Comparison of ENCODE assay signal across 8 cellular contexts in the genomic region with DNA sequence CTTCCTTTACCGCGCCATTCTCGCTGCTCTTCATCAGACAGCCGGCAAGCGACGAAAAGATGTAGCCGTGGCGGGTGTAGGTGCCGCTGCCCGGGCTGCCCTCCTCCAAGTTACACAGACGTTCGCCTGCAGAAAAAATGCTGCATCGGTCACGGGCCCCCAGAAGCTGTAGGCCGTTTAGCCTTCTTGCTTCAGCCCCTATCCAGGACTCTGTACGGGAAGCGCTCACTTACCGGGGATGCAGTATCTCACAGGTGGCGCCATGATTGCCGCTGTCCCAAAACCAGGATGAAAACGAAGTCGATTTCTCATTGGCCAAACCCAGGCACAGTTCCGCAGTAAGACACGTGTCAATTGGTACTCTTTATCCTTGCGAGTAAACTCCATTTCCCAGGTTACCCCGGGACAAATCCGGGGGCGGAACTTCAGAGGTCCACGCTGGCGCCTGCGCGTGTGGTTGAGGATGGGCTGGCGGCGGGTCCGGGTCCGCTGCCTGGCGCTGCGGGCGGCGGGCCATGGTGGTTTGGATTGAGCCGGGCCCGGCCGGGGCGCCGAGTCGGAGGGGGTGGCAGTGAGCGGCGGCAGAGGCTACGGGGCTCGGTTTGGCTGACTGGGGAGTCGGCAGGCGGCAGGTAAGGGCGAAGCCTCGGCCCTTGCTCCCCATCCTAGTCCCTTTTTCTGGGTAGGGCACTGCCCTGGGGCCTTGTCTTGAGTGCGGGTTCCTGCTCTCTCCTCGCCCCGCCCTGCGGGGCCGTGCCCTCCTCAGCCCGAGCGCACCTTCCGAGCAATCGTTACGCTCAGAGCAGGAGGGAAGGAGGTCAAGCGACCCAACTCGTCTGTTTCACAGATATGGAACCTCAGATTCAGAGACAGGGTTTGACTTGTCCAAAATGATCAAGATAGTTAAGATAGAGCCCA. TPM values are rescaled to one million over a fixed set of nuclear protein-coding genes. Genes with fewer than 3 reads are reported as not detected.
DNase-seq lines count a peak whose midpoint lies in the region; ATAC-seq and TF ChIP-seq lines count a peak whose summit lies in the region.

A gene with protein sequence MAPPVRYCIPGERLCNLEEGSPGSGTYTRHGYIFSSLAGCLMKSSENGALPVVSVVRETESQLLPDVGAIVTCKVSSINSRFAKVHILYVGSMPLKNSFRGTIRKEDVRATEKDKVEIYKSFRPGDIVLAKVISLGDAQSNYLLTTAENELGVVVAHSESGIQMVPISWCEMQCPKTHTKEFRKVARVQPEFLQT (minus strand): TSS at position 285 of the 918 bp plus-strand sequence. CDS start 21 bp downstream, at position 264.
Gene ZDHHC16 (plus strand): TSS at position 454 of the 918 bp plus-strand sequence. CDS start 5,501 bp downstream, outside the sequence.

- DNase-seq in CD4-positive, CD25-positive, alpha-beta regulatory T cell: peak; percentile 89 to 96 (median 90)
- DNase-seq in NCI-H82 treated with DMSO at 0.1 percent for 48 hours (lab: John Stamatoyannopoulos, UW; ENCODE audit: unreplicated experiment) (peak; percentile 87), right lobe of liver (peak; percentile 92 to 94 (median 94))
- peak; percentile 96 for DNase-seq in activated CD4-positive, alpha-beta memory T cell treated with anti-CD3 and anti-CD28 coated beads for 36 hours
- DNase-seq in stimulated activated CD4-positive, alpha-beta T cell treated with anti-CD3 and anti-CD28 coated beads, Interleukin-4, amount 100 ng/mL, for 4 hours: peak; percentile 85 to 93

- H3K27me3 Mint-ChIP-seq in CD4-positive, CD25-positive, alpha-beta regulatory T cell: no peaks in the 10 kb centered on the region
- no peaks in the 10 kb centered on the region for H3K27me3 Mint-ChIP-seq in activated CD4-positive, alpha-beta memory T cell treated with anti-CD3 and anti-CD28 coated beads for 36 hours

- peak within 1 kb of the TSS; percentile 61 to 79 for H3K9ac ChIP-seq in duodenal mucosa (ENCODE audit: low read depth in 1 of 2, low read length in 2 of 2)

- H3K27ac ChIP-seq in CD4-positive, CD25-positive, alpha-beta regulatory T cell (ENCODE audit: insufficient read depth, low read length, poor library complexity, severe bottlenecking): peak within 1 kb of the TSS; percentile 73
- no peak within 1 kb of the TSS for H3K27ac ChIP-seq in duodenal mucosa (ENCODE audit: low read depth, low read length)
- peak within 1 kb of the TSS; percentile 16 to 45 (median 31) for H3K27ac ChIP-seq in right lobe of liver

- no peaks in the 10 kb centered on the region for H3K9me3 ChIP-seq in CD4-positive, CD25-positive, alpha-beta regulatory T cell (ENCODE audit: control insufficient read depth in 2 of 2, low read length in 2 of 2)
- H3K9me3 ChIP-seq in duodenal mucosa (ENCODE audit: control insufficient read depth in 1 of 2, low read length in 2 of 2) (no peaks in the 10 kb centered on the region), right lobe of liver (no peaks in the 10 kb centered on the region)

- H3K4me3 ChIP-seq in CD4-positive, CD25-positive, alpha-beta regulatory T cell (ENCODE audit: low read depth, low read length): peak within 1 kb of the TSS; percentile 95
- H3K4me3 ChIP-seq in duodenal mucosa (ENCODE audit: low read depth in 1 of 2, low read length in 2 of 2): peak within 1 kb of the TSS; percentile 98 to 100
- peak within 1 kb of the TSS; percentile 67 to 94 (median 74) for H3K4me3 ChIP-seq in right lobe of liver

- peaks cover 8% of the 10 kb centered on the region for H3K36me3 Mint-ChIP-seq in CD4-positive, CD25-positive, alpha-beta regulatory T cell
- H3K36me3 Mint-ChIP-seq in activated CD4-positive, alpha-beta memory T cell treated with anti-CD3 and anti-CD28 coated beads for 36 hours: peaks cover 21% of the 10 kb centered on the region

- H3K9me3 Mint-ChIP-seq in CD4-positive, CD25-positive, alpha-beta regulatory T cell: no peaks in the 10 kb centered on the region
- no peaks in the 10 kb centered on the region for H3K9me3 Mint-ChIP-seq in activated CD4-positive, alpha-beta memory T cell treated with anti-CD3 and anti-CD28 coated beads for 36 hours

- peak within 1 kb of the TSS; percentile 91 to 100 (median 98) for H3K4me3 Mint-ChIP-seq in CD4-positive, CD25-positive, alpha-beta regulatory T cell
- peak within 1 kb of the TSS; percentile 99 for H3K4me3 Mint-ChIP-seq in activated CD4-positive, alpha-beta memory T cell treated with anti-CD3 and anti-CD28 coated beads for 36 hours

- CTCF ChIA-PET in activated CD4-positive, alpha-beta memory T cell treated with anti-CD3 and anti-CD28 coated beads for 36 hours (lab: Charles Lee): interaction anchor here (1.0 to 4.4 kb wide), 11 partner anchors 11 to 45 kb away, joined by 3 to 57 read pairs (median 9); partner anchors contain the start of genes PGAM1 and RRP12

- POLR2A ChIA-PET in activated CD4-positive, alpha-beta memory T cell treated with anti-CD3 and anti-CD28 coated beads for 36 hours (lab: Charles Lee): interaction anchor here (1.1 to 4.2 kb wide), 8 partner anchors 9 to 45 kb away, joined by 3 to 70 read pairs (median 18); partner anchors contain the start of gene RRP12

- H3K4me1 ChIP-seq in CD4-positive, CD25-positive, alpha-beta regulatory T cell (ENCODE audit: control insufficient read depth, insufficient read depth, low read length, poor library complexity, severe bottlenecking): peaks cover 29% of the 10 kb centered on the region
- H3K4me1 ChIP-seq in duodenal mucosa (ENCODE audit: control insufficient read depth in 1 of 2, insufficient read depth in 2 of 2, low read length in 2 of 2): peaks cover 14 to 25% of the 10 kb centered on the region in 2 donors
- peaks cover 0 to 35% (median 14%) of the 10 kb centered on the region in 4 donors for H3K4me1 ChIP-seq in right lobe of liver

- H3K27me3 ChIP-seq in CD4-positive, CD25-positive, alpha-beta regulatory T cell (ENCODE audit: control insufficient read depth, insufficient read depth, low read length): no peaks in the 10 kb centered on the region
- H3K27me3 ChIP-seq in duodenal mucosa (ENCODE audit: control insufficient read depth in 1 of 2, insufficient read depth in 2 of 2, low read length in 2 of 2) (no peaks in the 10 kb centered on the region), right lobe of liver (no peaks in the 10 kb centered on the region)

- intact Hi-C loops in activated CD4-positive, alpha-beta memory T cell treated with anti-CD3 and anti-CD28 coated beads for 36 hours (cut with micrococcal nuclease): loop anchor here (1.0 kb wide), 3 partner anchors 8 to 52 kb away; partner anchors contain the start of genes MMS19, RRP12 and UBTD1
- intact Hi-C loops in right lobe of liver (cut with DNase I): no loop called here

- peaks cover 13 to 59% (median 34%) of the 10 kb centered on the region in 4 donors for H3K4me1 Mint-ChIP-seq in CD4-positive, CD25-positive, alpha-beta regulatory T cell
- H3K4me1 Mint-ChIP-seq in activated CD4-positive, alpha-beta memory T cell treated with anti-CD3 and anti-CD28 coated beads for 36 hours (ENCODE audit: low read depth): peaks cover 57% of the 10 kb centered on the region

- peak within 1 kb of the TSS; percentile 95 to 98 (median 96) for H3K27ac Mint-ChIP-seq in CD4-positive, CD25-positive, alpha-beta regulatory T cell
- H3K27ac Mint-ChIP-seq in activated CD4-positive, alpha-beta memory T cell treated with anti-CD3 and anti-CD28 coated beads for 36 hours: peak within 1 kb of the TSS; percentile 58

- peak; percentile 97 to 98 for ATAC-seq in CD4-positive, CD25-positive, alpha-beta regulatory T cell (ENCODE audit: low read depth in 2 of 2)
- ATAC-seq in GM19438 (IDR thresholded peaks at IDR 0.05; ENCODE audit: low read depth, unreplicated experiment) (peak; percentile 95), HG03575 (IDR thresholded peaks at IDR 0.05; ENCODE audit: extremely low read depth, insufficient number of reproducible peaks, low FRiP score, unreplicated experiment) (peak; percentile 86), right lobe of liver (peak; percentile 96 to 98 (median 97))

- peak in 1 of 4 donors; percentile 17 for TF ChIP-seq CTCF in right lobe of liver (IDR thresholded peaks at IDR 0.05)

- H3K36me3 ChIP-seq in CD4-positive, CD25-positive, alpha-beta regulatory T cell (ENCODE audit: control insufficient read depth, insufficient read depth, low read length): peaks cover 12% of the 10 kb centered on the region
- H3K36me3 ChIP-seq in duodenal mucosa (ENCODE audit: control insufficient read depth in 1 of 2, insufficient read depth in 2 of 2, low read length in 2 of 2) (peaks cover 0 to 18% of the 10 kb centered on the region in 2 donors), right lobe of liver (peaks cover 0 to 7% (median 0%) of the 10 kb centered on the region in 4 donors)

- peak; percentile 50 for TF ChIP-seq POLR2A in right lobe of liver (IDR thresholded peaks at IDR 0.05)

- WGBS in right lobe of liver (ENCODE audit: insufficient coverage, low coverage, low lambda C conversion rate, missing lambda C conversion rate): 0% methylated on average over 12 of the region's 66 CpGs

RNA-seq across cellular contexts. Expression of the first gene that starts in this region (rescaled TPM):
- total RNA-seq in CD4-positive, CD25-positive, alpha-beta regulatory T cell: 42.2 TPM
- 100 to 1,000 TPM in 2 of 4 donors, 10 to 100 TPM in 2; 97.5 to 105 (median 101) TPM for polyA plus RNA-seq in CD4-positive, CD25-positive, alpha-beta regulatory T cell
- total RNA-seq in activated CD4-positive, alpha-beta memory T cell treated with anti-CD3 and anti-CD28 coated beads for 36 hours: 10 to 100 TPM; 69.0 to 75.1 TPM
- total RNA-seq in right lobe of liver: 10 to 100 TPM in 5 of 6 experiments, 1 to 10 TPM in 1; 9.2 to 19.1 (median 11.8) TPM

RNA-seq across cellular contexts. Expression of gene ZDHHC16, which starts in this region (rescaled TPM):
- total RNA-seq in CD4-positive, CD25-positive, alpha-beta regulatory T cell: 17.1 TPM
- 10 to 100 TPM; 25.3 to 36.4 (median 28.5) TPM for polyA plus RNA-seq in CD4-positive, CD25-positive, alpha-beta regulatory T cell
- 10 to 100 TPM; 42.5 to 43.6 TPM for total RNA-seq in activated CD4-positive, alpha-beta memory T cell treated with anti-CD3 and anti-CD28 coated beads for 36 hours
- 10 to 100 TPM; 15.8 to 27.0 (median 22.8) TPM for total RNA-seq in right lobe of liver
